In genomic region chr6:139028658-139029469, GRCh38 we compare ENCODE assay signal across 1 cellular context.
TF ChIP-seq lines count a peak whose summit lies in the region.

Gene ABRACL, plus strand, starts transcription at chr6:139028745. Its CDS starts 5,416 bp downstream, at chr6:139034161.

TF ChIP-seq in K562, 482 proteins besides CTCF, POLR2A, EP300 and RAD21 (continued from another document and continues in another):
- TF ChIP-seq MGA (IDR thresholded peaks at IDR 0.05) (peak; percentile 59; the same call in 1 of the 2 replicates), ZNF354B (CRISPR knock-in tag; IDR thresholded peaks at IDR 0.05) (no peak), NFE2 (IDR thresholded peaks at IDR 0.05; ENCODE audit: low read depth) (no peak), NKRF (IDR thresholded peaks at IDR 0.05; ENCODE audit: borderline replicate concordance) (no peak), ZNF12 (CRISPR knock-in tag; IDR thresholded peaks at IDR 0.05) (peak; percentile 70; the same call in 1 of the 2 replicates), MITF (IDR thresholded peaks at IDR 0.05) (peak; percentile 9; the same call in 1 of the 2 replicates), FIP1L1 (IDR thresholded peaks at IDR 0.05; ENCODE audit: low read depth, low read length, poor library complexity, severe bottlenecking) (no peak), PHF8 (IDR thresholded peaks at IDR 0.05; ENCODE audit: borderline replicate concordance, low read length) (peak; percentile 42; the same call in 1 of the 2 replicates), GABPB2 (CRISPR knock-in tag; conservative IDR thresholded peaks at IDR 0.05) (no peak), ELF1 (tag; IDR thresholded peaks at IDR 0.05) (peak; percentile 85), EGR1 (conservative IDR thresholded peaks at IDR 0.05) (peak; percentile 81), MAZ (CRISPR knock-in tag; conservative IDR thresholded peaks at IDR 0.05 in 1 of 2, IDR thresholded peaks at IDR 0.05 in 1 of 2) (peak in 1 of 2 experiments; percentile 39; a peak in 1 of 4 replicates), FOXA3 (CRISPR knock-in tag; conservative IDR thresholded peaks at IDR 0.05 in 1 of 2, IDR thresholded peaks at IDR 0.05 in 1 of 2) (0 out of 4 replicates have a peak, but pooled peaks of 1 of the 2 experiments have one; percentile 36), KAT8 (IDR thresholded peaks at IDR 0.05; ENCODE audit: low read depth) (no peak), CUX1 (CRISPR knock-in tag; IDR thresholded peaks at IDR 0.05) (no peak), POLR2B (IDR thresholded peaks at IDR 0.05; ENCODE audit: low read depth, partially characterized antibody) (no peak), MAX (CRISPR knock-in tag; IDR thresholded peaks at IDR 0.05) (peak; percentile 82), CCAR2 (IDR thresholded peaks at IDR 0.05; ENCODE audit: low read depth, low read length) (no peak), IRF1 (CRISPR knock-in tag; IDR thresholded peaks at IDR 0.05; ENCODE audit: borderline replicate concordance) (no peak), IRF9 (tag; IDR thresholded peaks at IDR 0.05) (no peak), ZNF431 (CRISPR knock-in tag; IDR thresholded peaks at IDR 0.05) (peak; percentile 64; the same call in 1 of the 2 replicates), UBTF (IDR thresholded peaks at IDR 0.05; ENCODE audit: borderline replicate concordance in 1 of 2, low read depth in 2 of 2, low read length in 2 of 2) (no peak), RBFOX2 (IDR thresholded peaks at IDR 0.05; ENCODE audit: low read depth, low read length) (peak; percentile 41; the same call in 1 of the 2 replicates)
